Comparison of ENCODE assay signal across 28 cellular contexts in the genomic region with DNA sequence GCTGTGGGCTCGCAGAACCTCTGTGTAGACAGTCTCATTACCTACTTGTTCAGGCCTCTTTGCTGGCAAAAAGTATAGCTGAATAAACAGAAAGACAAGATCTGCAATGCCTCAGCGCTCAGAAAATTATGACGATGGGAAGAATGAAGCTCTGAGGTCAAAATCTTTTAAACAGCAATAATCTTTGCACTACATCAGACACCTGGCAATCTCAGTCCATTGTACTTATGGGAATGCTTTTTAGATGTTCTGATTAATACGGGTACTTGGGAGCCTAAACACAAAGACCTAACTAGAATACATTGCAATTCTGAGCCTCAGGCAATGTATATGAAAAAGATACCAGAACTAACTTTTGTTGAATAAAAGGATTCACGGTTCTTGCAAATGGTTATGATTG.
"Had no signal": no experiment of that assay in that cellular context is flagged by ENCODE, and none has a peak within 500 bp of the region (broad histone marks: within the 10 kb centered on the region; RNA-seq: fewer than 3 reads in every experiment).

No MANE protein-coding gene starts in this region.

- H3K27me3 ChIP-seq: left lung, pancreas, stomach, testis, thyroid gland, transverse colon, upper lobe of right lung had no signal

- H3K27ac Mint-ChIP-seq: immature natural killer cell; naive thymus-derived CD8-positive, alpha-beta T cell; stimulated activated naive B cell treated with anti-CD40 and anti-IgM and Interleukin-4, amounts not matched to agents 10 μg/mL and 1 μg/mL and 100 μg/mL, for 72 hours had no signal

- H3K36me3 ChIP-seq: left lung, lower lobe of right lung, pancreas, prostate gland, stomach, thyroid gland, transverse colon, upper lobe of right lung had no signal

- H3K4me3 Mint-ChIP-seq: immature natural killer cell; naive thymus-derived CD8-positive, alpha-beta T cell; nephron; stimulated activated naive B cell treated with anti-CD40 and anti-IgM and Interleukin-4, amounts not matched to agents 10 μg/mL and 1 μg/mL and 100 μg/mL, for 72 hours had no signal

- DNase-seq: hypothalamus; immature natural killer cell; kidney; left colon; left lung; lower lobe of right lung; mammary epithelial cell; mesenchymal stem cell; naive thymus-derived CD8-positive, alpha-beta T cell; nucleus accumbens; pancreas; posterior cingulate gyrus; retina; right cardiac atrium; stimulated activated CD4-positive, alpha-beta T cell treated with anti-CD3 and anti-CD28 coated beads, Interleukin-12 subunit alpha, Interleukin-12 subunit beta, amount 100 ng/mL, for 4 hours; stimulated activated CD4-positive, alpha-beta T cell treated with anti-CD3 and anti-CD28 coated beads, Interleukin-15, amount 100 ng/mL, for 24 hours; stimulated activated CD4-positive, alpha-beta T cell treated with anti-CD3 and anti-CD28 coated beads, Interleukin-2, amount 100 ng/mL, for 24 hours; stimulated activated CD4-positive, alpha-beta T cell treated with anti-CD3 and anti-CD28 coated beads, Interleukin-4, amount 100 ng/mL, for 1 hour; stimulated activated naive B cell treated with anti-CD40 and anti-IgM and Interleukin-4, amounts not matched to agents 10 μg/mL and 1 μg/mL and 100 μg/mL, for 72 hours; stimulated activated naive CD8-positive, alpha-beta T cell treated with anti-CD3 and anti-CD28 coated beads, Interleukin-15, Interleukin-2, amounts not matched to agents 100 U/mL and 50 U/mL, for 24 hours; stomach; testis; thyroid gland; transverse colon; upper lobe of right lung had no signal

- H3K27me3 Mint-ChIP-seq: naive thymus-derived CD8-positive, alpha-beta T cell; stimulated activated naive B cell treated with anti-CD40 and anti-IgM and Interleukin-4, amounts not matched to agents 10 μg/mL and 1 μg/mL and 100 μg/mL, for 72 hours had no signal

- H3K9me3 ChIP-seq: left lung, lower lobe of right lung, pancreas, prostate gland, stomach, testis, thyroid gland, transverse colon, upper lobe of right lung had no signal

- H3K4me3 ChIP-seq: left lung, lower lobe of right lung, pancreas, prostate gland, skin epidermis, stomach, testis, thyroid gland, transverse colon, upper lobe of right lung had no signal

- H3K9me3 Mint-ChIP-seq: nephron had no signal

- H3K4me1 Mint-ChIP-seq: stimulated activated naive B cell treated with anti-CD40 and anti-IgM and Interleukin-4, amounts not matched to agents 10 μg/mL and 1 μg/mL and 100 μg/mL, for 72 hours had no signal

- H3K27ac ChIP-seq: left lung, lower lobe of right lung, pancreas, prostate gland, skin epidermis, stomach, testis, thyroid gland, transverse colon, upper lobe of right lung had no signal

- H3K4me1 ChIP-seq: left lung, lower lobe of right lung, pancreas, prostate gland, stomach, transverse colon, upper lobe of right lung had no signal
